In genomic region chr11:531826-532511, GRCh38 we compare ENCODE assay signal across 26 cellular contexts. TPM values are rescaled to one million over a fixed set of nuclear protein-coding genes. Genes with fewer than 3 reads are reported as not detected.
DNase-seq lines count a peak whose midpoint lies in the region; ATAC-seq and TF ChIP-seq lines count a peak whose summit lies in the region.
"Had no signal": no experiment of that assay in that cellular context is flagged by ENCODE, and none has a peak within 500 bp of the region (broad histone marks: within the 10 kb centered on the region; RNA-seq: fewer than 3 reads in every experiment).

No MANE protein-coding gene starts in this region.

- no peaks in the 10 kb centered on the region for H3K36me3 Mint-ChIP-seq in natural killer cell
- H3K36me3 Mint-ChIP-seq in natural killer cell treated with Interleukin-12 subunit alpha and Interleukin-12 subunit beta and Interleukin-15 and Interleukin-18, amount 100 ng/mL, for 72 hours = no peaks in the 10 kb centered on the region
- H3K36me3 Mint-ChIP-seq in activated T-helper 17 cell treated with anti-CD3 and anti-CD28 coated beads, Interleukin-2, amount 50 U/mL, for 72 hours (ENCODE audit: low read depth) = peaks cover 14% of the 10 kb centered on the region
- peaks cover 5% of the 10 kb centered on the region for H3K36me3 Mint-ChIP-seq in mesothelial cell of epicardium

- H3K4me1 ChIP-seq in thyroid gland = peaks cover 16 to 27% of the 10 kb centered on the region in 2 donors

- H3K36me3 ChIP-seq in thyroid gland = peaks cover 17 to 20% of the 10 kb centered on the region in 2 donors

- H3K27me3 ChIP-seq in thyroid gland = no peaks in the 10 kb centered on the region
- H3K27me3 ChIP-seq: BLaER1 treated with 17β-estradiol and CSF1 and Interleukin-3, amounts not matched to agents 10 nM and 100 nM had no signal

- no peak for TF ChIP-seq POLR2A in thyroid gland (IDR thresholded peaks at IDR 0.05)

- no peaks in the 10 kb centered on the region for H3K9me3 ChIP-seq in thyroid gland
- H3K9me3 ChIP-seq: BLaER1 treated with 17β-estradiol and CSF1 and Interleukin-3, amounts not matched to agents 10 nM and 100 nM; neutrophil; prostate gland; SK-N-SH; stomach; tibial artery had no signal

- intact Hi-C loops in natural killer cell (cut with micrococcal nuclease) = no loop called here
- intact Hi-C loops in thyroid gland (cut with DNase I) = no loop called here

- H3K27ac Mint-ChIP-seq in natural killer cell (no peak overlapping the region), mesothelial cell of epicardium (peak overlapping the region; percentile 16)
- H3K27ac Mint-ChIP-seq in natural killer cell treated with Interleukin-12 subunit alpha and Interleukin-12 subunit beta and Interleukin-15 and Interleukin-18, amount 100 ng/mL, for 72 hours = no peak overlapping the region
- H3K27ac Mint-ChIP-seq in activated T-helper 17 cell treated with anti-CD3 and anti-CD28 coated beads, Interleukin-2, amount 50 U/mL, for 72 hours = peak overlapping the region; percentile 48

- H3K27me3 Mint-ChIP-seq in natural killer cell (ENCODE audit: low read depth in 2 of 2) = no peaks in the 10 kb centered on the region
- H3K27me3 Mint-ChIP-seq in natural killer cell treated with Interleukin-12 subunit alpha and Interleukin-12 subunit beta and Interleukin-15 and Interleukin-18, amount 100 ng/mL, for 72 hours = no peaks in the 10 kb centered on the region
- no peaks in the 10 kb centered on the region for H3K27me3 Mint-ChIP-seq in activated T-helper 17 cell treated with anti-CD3 and anti-CD28 coated beads, Interleukin-2, amount 50 U/mL, for 72 hours
- H3K27me3 Mint-ChIP-seq in mesothelial cell of epicardium (ENCODE audit: low read depth) = no peaks in the 10 kb centered on the region

- peak overlapping the region; percentile 53 for H3K4me3 Mint-ChIP-seq in natural killer cell
- no peak overlapping the region for H3K4me3 Mint-ChIP-seq in natural killer cell treated with Interleukin-12 subunit alpha and Interleukin-12 subunit beta and Interleukin-15 and Interleukin-18, amount 100 ng/mL, for 72 hours
- no peak overlapping the region for H3K4me3 Mint-ChIP-seq in activated T-helper 17 cell treated with anti-CD3 and anti-CD28 coated beads, Interleukin-2, amount 50 U/mL, for 72 hours
- H3K4me3 Mint-ChIP-seq in mesothelial cell of epicardium = no peak overlapping the region

- no peak for TF ChIP-seq CTCF in natural killer cell (IDR thresholded peaks at IDR 0.05)
- no peak for TF ChIP-seq CTCF in mesothelial cell of epicardium (IDR thresholded peaks at IDR 0.05; ENCODE audit: unreplicated experiment)
- no peak for TF ChIP-seq CTCF in thyroid gland (IDR thresholded peaks at IDR 0.05)

- no peak for DNase-seq in natural killer cell
- DNase-seq in natural killer cell treated with Interleukin-12 subunit alpha and Interleukin-12 subunit beta and Interleukin-15 and Interleukin-18, amount 100 ng/mL, for 72 hours (ENCODE audit: low spot score) = no peak
- DNase-seq in mesothelial cell of epicardium (ENCODE audit: low spot score in 2 of 2, unreplicated experiment in 2 of 2) = no peak
- no peak for DNase-seq in thyroid gland
- DNase-seq: activated CD4-positive, alpha-beta T cell treated with anti-CD3 and anti-CD28 coated beads for 4 hours; activated naive CD4-positive, alpha-beta T cell treated with Interleukin-2 at 50 U/mL for 16 hours; activated T-cell treated with anti-CD3 and anti-CD28 coated beads, Interleukin-2, amount 50 U/mL, for 1 hour; DND-41; erythroblast; glutamatergic neuron; Karpas-422; kidney; MV-4-11; RPMI8226; SK-N-SH; stimulated activated CD8-positive, alpha-beta memory T cell treated with anti-CD3 and anti-CD28 coated beads, Interleukin-4, amount 100 ng/mL, for 48 hours; stomach; T-helper 2 cell had no signal

- H3K9me3 Mint-ChIP-seq in natural killer cell (no peaks in the 10 kb centered on the region), mesothelial cell of epicardium (no peaks in the 10 kb centered on the region)
- no peaks in the 10 kb centered on the region for H3K9me3 Mint-ChIP-seq in natural killer cell treated with Interleukin-12 subunit alpha and Interleukin-12 subunit beta and Interleukin-15 and Interleukin-18, amount 100 ng/mL, for 72 hours
- no peaks in the 10 kb centered on the region for H3K9me3 Mint-ChIP-seq in activated T-helper 17 cell treated with anti-CD3 and anti-CD28 coated beads, Interleukin-2, amount 50 U/mL, for 72 hours

- no peak for ATAC-seq in natural killer cell
- ATAC-seq in natural killer cell treated with Interleukin-12 subunit alpha and Interleukin-12 subunit beta and Interleukin-15 and Interleukin-18, amount 100 ng/mL, for 72 hours = no peak
- no peak for ATAC-seq in activated T-helper 17 cell treated with anti-CD3 and anti-CD28 coated beads, Interleukin-2, amount 50 U/mL, for 72 hours (replicated peaks)
- no peak for ATAC-seq in GM18907 (IDR thresholded peaks at IDR 0.05; ENCODE audit: unreplicated experiment)
- no peak for ATAC-seq in HG02678 (IDR thresholded peaks at IDR 0.05; ENCODE audit: unreplicated experiment)
- ATAC-seq: HCT116 had no signal

- 80 to 90% methylated on average over 13 to 18 of the region's 20 CpGs for WGBS in thyroid gland, 2 donors

- H3K4me1 Mint-ChIP-seq in natural killer cell = peaks cover 0 to 13% of the 10 kb centered on the region in 2 donors
- peaks cover 5% of the 10 kb centered on the region in 2 donors for H3K4me1 Mint-ChIP-seq in natural killer cell treated with Interleukin-12 subunit alpha and Interleukin-12 subunit beta and Interleukin-15 and Interleukin-18, amount 100 ng/mL, for 72 hours (ENCODE audit: low read depth in 2 of 2)
- H3K4me1 Mint-ChIP-seq in activated T-helper 17 cell treated with anti-CD3 and anti-CD28 coated beads, Interleukin-2, amount 50 U/mL, for 72 hours = no peaks in the 10 kb centered on the region
- H3K4me1 Mint-ChIP-seq in mesothelial cell of epicardium = peaks cover 5% of the 10 kb centered on the region

- no peak overlapping the region for H3K4me3 ChIP-seq in thyroid gland (replicated peaks in 1 of 3)
- H3K4me3 ChIP-seq: BLaER1 treated with 17β-estradiol and CSF1 and Interleukin-3, amounts not matched to agents 10 nM and 100 nM; prostate gland; stomach; tibial artery had no signal

- H3K27ac ChIP-seq in thyroid gland = no peak overlapping the region
- H3K27ac ChIP-seq: BLaER1 treated with 17β-estradiol and CSF1 and Interleukin-3, amounts not matched to agents 10 nM and 100 nM; neutrophil; prostate gland; stomach; tibial artery had no signal

RNA-seq across cellular contexts. Expression of gene HRAS, which starts 3.4 kb away (rescaled TPM):
- total RNA-seq in natural killer cell (10 to 100 TPM; 27.6 to 35.0 (median 30.6) TPM), mesothelial cell of epicardium (35.1 to 41.5 TPM (median 39.3 TPM) in 3 replicates), thyroid gland (10 to 100 TPM; 16.9 to 41.3 (median 29.9) TPM)
- 10 to 100 TPM; 33.6 to 83.5 TPM for total RNA-seq in natural killer cell treated with Interleukin-12 subunit alpha and Interleukin-12 subunit beta and Interleukin-15 and Interleukin-18, amount 100 ng/mL, for 72 hours
- total RNA-seq in activated T-helper 17 cell treated with anti-CD3 and anti-CD28 coated beads, Interleukin-2, amount 50 U/mL, for 72 hours = 10 to 100 TPM; 29.5 to 73.2 TPM

RNA-seq across cellular contexts. Expression of gene LRRC56, which starts 5.4 kb away (rescaled TPM):
- 1 to 10 TPM; 1.5 to 2.4 (median 2.2) TPM for total RNA-seq in natural killer cell
- 1 to 10 TPM in 1 of 2 donors, under 1 TPM in 1; 0.98 to 1.8 TPM for total RNA-seq in natural killer cell treated with Interleukin-12 subunit alpha and Interleukin-12 subunit beta and Interleukin-15 and Interleukin-18, amount 100 ng/mL, for 72 hours
- 1 to 10 TPM; 1.1 to 4.4 TPM for total RNA-seq in activated T-helper 17 cell treated with anti-CD3 and anti-CD28 coated beads, Interleukin-2, amount 50 U/mL, for 72 hours
- total RNA-seq in mesothelial cell of epicardium = 3.0 to 3.4 TPM (median 3.2 TPM) in 3 replicates
- total RNA-seq in thyroid gland = 1 to 10 TPM; 1.7 to 2.6 (median 2.3) TPM

RNA-seq across cellular contexts. Expression of gene RNH1, which starts 24.9 kb away (rescaled TPM):
- total RNA-seq in natural killer cell (100 to 1,000 TPM; 113 to 120 (median 118) TPM), mesothelial cell of epicardium (81.7 to 89.4 TPM (median 83.2 TPM) in 3 replicates), thyroid gland (100 to 1,000 TPM; 191 to 259 (median 231) TPM)
- 100 to 1,000 TPM in 1 of 2 donors, 10 to 100 TPM in 1; 89.2 to 113 TPM for total RNA-seq in natural killer cell treated with Interleukin-12 subunit alpha and Interleukin-12 subunit beta and Interleukin-15 and Interleukin-18, amount 100 ng/mL, for 72 hours
- 100 to 1,000 TPM in 1 of 2 donors, 10 to 100 TPM in 1; 88.4 to 126 TPM for total RNA-seq in activated T-helper 17 cell treated with anti-CD3 and anti-CD28 coated beads, Interleukin-2, amount 50 U/mL, for 72 hours

RNA-seq across cellular contexts. Expression of gene LMNTD2, which starts 28.6 kb away (rescaled TPM):
- 1 to 10 TPM; 3.5 to 5.2 (median 5.0) TPM for total RNA-seq in natural killer cell
- total RNA-seq in natural killer cell treated with Interleukin-12 subunit alpha and Interleukin-12 subunit beta and Interleukin-15 and Interleukin-18, amount 100 ng/mL, for 72 hours = 1 to 10 TPM; 1.1 to 2.1 TPM
- 1 to 10 TPM; 2.7 to 6.6 TPM for total RNA-seq in activated T-helper 17 cell treated with anti-CD3 and anti-CD28 coated beads, Interleukin-2, amount 50 U/mL, for 72 hours
- total RNA-seq in mesothelial cell of epicardium = 16.5 to 17.4 TPM (median 16.6 TPM) in 3 replicates
- 1 to 10 TPM; 4.2 to 8.8 (median 6.6) TPM for total RNA-seq in thyroid gland

RNA-seq across cellular contexts. Expression of gene RASSF7, which starts 28.8 kb away (rescaled TPM):
- total RNA-seq in natural killer cell (10 to 100 TPM; 19.0 to 21.7 (median 20.0) TPM), mesothelial cell of epicardium (29.3 to 32.3 TPM (median 32.1 TPM) in 3 replicates), thyroid gland (10 to 100 TPM; 18.6 to 60.0 (median 24.8) TPM)
- 10 to 100 TPM; 13.3 to 22.9 TPM for total RNA-seq in natural killer cell treated with Interleukin-12 subunit alpha and Interleukin-12 subunit beta and Interleukin-15 and Interleukin-18, amount 100 ng/mL, for 72 hours
- 10 to 100 TPM; 22.7 to 37.7 TPM for total RNA-seq in activated T-helper 17 cell treated with anti-CD3 and anti-CD28 coated beads, Interleukin-2, amount 50 U/mL, for 72 hours

Comparison
In these comparisons a context has a peak if more than half of its experiments do, and no peak if none do; other contexts are left out.
1. H3K27ac Mint-ChIP-seq: peak in activated T-helper 17 cell treated with anti-CD3 and anti-CD28 coated beads, Interleukin-2, amount 50 U/mL, for 72 hours (single experiment) and mesothelial cell of epicardium (single experiment); none in natural killer cell (0 of 2) and natural killer cell treated with Interleukin-12 subunit alpha and Interleukin-12 subunit beta and Interleukin-15 and Interleukin-18, amount 100 ng/mL, for 72 hours (0 of 2).